In genomic region chr4:94968493-94968892, GRCh38 we compare ENCODE assay signal across 11 cellular contexts.
"Had no signal": no experiment of that assay in that cellular context is flagged by ENCODE, and none has a peak within 500 bp of the region (broad histone marks: within the 10 kb centered on the region; RNA-seq: fewer than 3 reads in every experiment).

No MANE protein-coding gene starts in this region.

- H3K4me1 ChIP-seq: HAP-1 had no signal

- H3K27ac ChIP-seq: GM23248 had no signal

- H3K9me3 ChIP-seq: HAP-1 had no signal

- H3K4me2 ChIP-seq: GM23338 had no signal

- H3K9me3 Mint-ChIP-seq: GM23338, H9, HFFc6 had no signal

- H3K27ac Mint-ChIP-seq: GM23338, H9, HFFc6 had no signal

- FAIRE-seq: H1, H54 had no signal

- H3K4me3 ChIP-seq: GM23248, GM23338, HAP-1 had no signal

- DNase-seq: GM23248, GOT3, H7, H9, HCEC 1CT, HFFc6 had no signal

- ATAC-seq: GM23338, HCT116 had no signal

- H3K4me3 Mint-ChIP-seq: GM23338, H9, HFFc6 had no signal
